10 cellular contexts compared by ENCODE assay signal in the genomic region with DNA sequence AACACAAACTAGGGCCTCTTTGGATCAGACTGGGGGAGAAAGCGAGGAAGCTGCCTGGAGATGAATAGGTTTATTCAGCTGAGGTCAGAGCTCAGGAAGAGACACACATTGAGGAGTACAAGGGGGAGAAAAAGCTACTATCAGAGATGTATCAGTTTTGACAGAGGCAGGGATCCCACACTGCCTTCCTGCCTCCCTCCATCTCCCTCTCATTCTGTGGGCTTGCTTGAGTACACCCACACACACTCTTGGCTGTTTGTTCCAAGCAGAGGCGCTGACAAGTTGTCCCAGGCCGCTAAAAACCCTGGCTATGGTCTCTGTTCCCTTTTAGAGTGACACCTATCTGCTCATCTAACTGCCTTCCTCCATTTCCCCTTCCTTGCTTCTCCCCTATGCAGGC. TPM values are rescaled to one million over a fixed set of nuclear protein-coding genes. Genes with fewer than 3 reads are reported as not detected.
DNase-seq lines count a peak whose midpoint lies in the region; ATAC-seq, FAIRE-seq and TF ChIP-seq lines count a peak whose summit lies in the region.
"Had no signal": no experiment of that assay in that cellular context is flagged by ENCODE, and none has a peak within 500 bp of the region (broad histone marks: within the 10 kb centered on the region; RNA-seq: fewer than 3 reads in every experiment).

No MANE protein-coding gene starts in this region.

- H2AFZ ChIP-seq in parathyroid adenoma, result no peak overlapping the region

- POLR2A ChIA-PET in A673 (lab: Charles Lee; ENCODE audit: low non-redundant PET), result no interaction called here

- H3K9me3 ChIP-seq in A673 (ENCODE audit: low read depth, low read length, poor library complexity, severe bottlenecking) (no peaks in the 10 kb centered on the region), breast epithelium (no peaks in the 10 kb centered on the region), parathyroid adenoma (ENCODE audit: control insufficient read depth, low read length) (no peaks in the 10 kb centered on the region)

- H3K9ac ChIP-seq in parathyroid adenoma, result no peak overlapping the region

- TF ChIP-seq POLR2A in GM12891 (IDR thresholded peaks at IDR 0.05; ENCODE audit: low read depth, low read length) (peak; percentile 58; the same call in 1 of the 2 replicates), breast epithelium (IDR thresholded peaks at IDR 0.05) (no peak)

- H3K36me3 ChIP-seq in A673 (ENCODE audit: insufficient read depth, low read length, poor library complexity, severe bottlenecking), result peaks cover 29% of the 10 kb centered on the region
- H3K36me3 ChIP-seq in breast epithelium, result no peaks in the 10 kb centered on the region
- no peaks in the 10 kb centered on the region for H3K36me3 ChIP-seq in parathyroid adenoma (ENCODE audit: control insufficient read depth, insufficient read depth, low read length)

- BruUV-seq in A673 (replicated peaks; lab: Mats Ljungman, UMichigan), result no TSS peak

- H3K27ac ChIP-seq in A673 (ENCODE audit: low read depth, low read length, poor library complexity, severe bottlenecking) (peak overlapping the region; percentile 73), breast epithelium (peak overlapping the region; percentile 85 to 91), parathyroid adenoma (peak overlapping the region; percentile 86)

- no peak overlapping the region for H3K4me3 ChIP-seq in A673 (ENCODE audit: low read depth, low read length, poor library complexity, severe bottlenecking)
- peak overlapping the region in 2 of 3 donors; percentile 28 to 46 for H3K4me3 ChIP-seq in breast epithelium
- no peak overlapping the region for H3K4me3 ChIP-seq in parathyroid adenoma (ENCODE audit: low read depth, low read length)

- FAIRE-seq in GM12891 (lab: Jason Lieb, UNC), result no peak

- DNase-seq in A673 (ENCODE audit: low spot score) (no peak), GM12891 (ENCODE audit: insufficient read length, low spot score) (no peak), breast epithelium (ENCODE audit: low spot score in 2 of 2) (no peak), SW 1271 (lab: John Stamatoyannopoulos, UW) (no peak), omental fat pad (ENCODE audit: low spot score) (no peak)
- no peak for DNase-seq in stimulated activated CD4-positive, alpha-beta T cell treated with anti-CD3 and anti-CD28 coated beads, Interleukin-2, amount 100 ng/mL, for 24 hours
- DNase-seq: DMS79, mesendoderm had no signal

- H3K79me2 ChIP-seq in parathyroid adenoma, result peaks cover 2% of the 10 kb centered on the region

- H3K4me1 ChIP-seq in A673 (ENCODE audit: insufficient read depth, low read length, poor library complexity, severe bottlenecking), result peaks cover 14% of the 10 kb centered on the region
- H3K4me1 ChIP-seq in breast epithelium, result no peaks in the 10 kb centered on the region
- H3K4me1 ChIP-seq in parathyroid adenoma, result peaks cover 16% of the 10 kb centered on the region

- no peak overlapping the region for H3K4me2 ChIP-seq in parathyroid adenoma (ENCODE audit: low read length)

- ATAC-seq in HG03521 (IDR thresholded peaks at IDR 0.05; ENCODE audit: unreplicated experiment) (no peak), omental fat pad (ENCODE audit: low FRiP score) (no peak)

- H3K27me3 ChIP-seq in A673 (replicated peaks; ENCODE audit: insufficient read depth, low read depth, low read length, poor library complexity), result no peaks in the 10 kb centered on the region
- H3K27me3 ChIP-seq in breast epithelium, result peaks cover 0 to 50% of the 10 kb centered on the region in 2 donors
- H3K27me3 ChIP-seq in parathyroid adenoma (ENCODE audit: control insufficient read depth, insufficient read depth, low read length), result no peaks in the 10 kb centered on the region

- CTCF ChIA-PET in A673 (lab: Charles Lee), result interaction anchor here (0.5 kb wide), 1 partner anchor 21 kb away, joined by 3 read pairs; no protein-coding TSS in a partner anchor

- no peak for TF ChIP-seq CTCF in A673 (conservative IDR thresholded peaks at IDR 0.05; ENCODE audit: low read depth, low read length)
- no peak for TF ChIP-seq CTCF in breast epithelium (IDR thresholded peaks at IDR 0.05)
- TF ChIP-seq CTCF in parathyroid adenoma (IDR thresholded peaks at IDR 0.05), result no peak
- TF ChIP-seq CTCF in omental fat pad (IDR thresholded peaks at IDR 0.05), result no peak

- intact Hi-C loops in A673 (cut with micrococcal nuclease; ENCODE audit: unreplicated experiment), result no loop called here
- intact Hi-C loops in breast epithelium (cut with DNase I; ENCODE audit: low total_unique reads), result no loop called here

TF ChIP-seq in GM12891, 5 proteins besides CTCF, POLR2A, EP300 and RAD21:
- TF ChIP-seq SPI1 (IDR thresholded peaks at IDR 0.05; ENCODE audit: low read depth, low read length) (no peak), TAF1 (IDR thresholded peaks at IDR 0.05; ENCODE audit: low read depth, low read length) (no peak), PAX5 (IDR thresholded peaks at IDR 0.05; ENCODE audit: insufficient read depth, low read length, severe bottlenecking) (no peak), POLR2AphosphoS5 (IDR thresholded peaks at IDR 0.05; ENCODE audit: low read depth, low read length) (peak; percentile 59; the same call in 1 of the 2 replicates), POU2F2 (IDR thresholded peaks at IDR 0.05; ENCODE audit: low read depth, low read length) (no peak)
TF ChIP-seq in GM12891: peak in this region for 1.

RNA-seq across cellular contexts. Expression of a gene that starts 5.2 kb away (rescaled TPM):
- 25.0 and 30.0 TPM in 2 replicates for total RNA-seq in A673 (2021)
- 38.1 TPM for polyA plus RNA-seq in GM12891 (2012; ENCODE audit: low read depth, missing spikeins)
- total RNA-seq in breast epithelium, result 10 to 100 TPM; 63.4 to 82.7 (median 76.4) TPM
- 100 to 1,000 TPM in 1 of 4 donors, 10 to 100 TPM in 3; 30.9 to 127 (median 53.9) TPM for total RNA-seq in omental fat pad

RNA-seq across cellular contexts. Expression of a gene that starts 6.6 kb away (rescaled TPM):
- total RNA-seq in A673 (2021) (15.1 and 15.4 TPM in 2 replicates), breast epithelium (10 to 100 TPM; 16.8 to 30.7 (median 29.8) TPM), omental fat pad (10 to 100 TPM in 3 of 4 donors, 1 to 10 TPM in 1; 5.4 to 22.2 (median 16.7) TPM)
- polyA plus RNA-seq in GM12891 (2012; ENCODE audit: low read depth, missing spikeins), result 2.4 TPM

RNA-seq across cellular contexts. Expression of a gene that starts 38.8 kb away (rescaled TPM):
- total RNA-seq in A673 (2021) (5.3 and 5.9 TPM in 2 replicates), breast epithelium (1 to 10 TPM in 2 of 3 donors, under 1 TPM in 1; 0.96 to 2.3 (median 1.6) TPM), omental fat pad (1 to 10 TPM in 3 of 4 donors, under 1 TPM in 1; 0.72 to 2.0 (median 1.6) TPM)
- polyA plus RNA-seq in GM12891 (2012; ENCODE audit: low read depth, missing spikeins), result not detected

Comparison
In these comparisons a context has a peak if more than half of its experiments do, and no peak if none do; other contexts are left out.
1. H3K4me3 ChIP-seq: peak in breast epithelium (2 of 3); none in A673 (single experiment) and parathyroid adenoma (single experiment).
2. Peak in every context shown above with its lines, with median percentiles within 50 percentile points of each other: H3K27ac ChIP-seq.